ENCODE assay signal across 9 cellular contexts in genomic region chr1:8382051-8382505, GRCh38.
DNase-seq lines count a peak whose midpoint lies in the region; ATAC-seq and TF ChIP-seq lines count a peak whose summit lies in the region.
"Had no signal": no experiment of that assay in that cellular context is flagged by ENCODE, and none has a peak within 500 bp of the region (broad histone marks: within the 10 kb centered on the region; RNA-seq: fewer than 3 reads in every experiment).

No MANE protein-coding gene starts in this region.

- H3K27ac ChIP-seq in smooth muscle cell (ENCODE audit: low read depth), result no peak overlapping the region

- peak; percentile 78 for DNase-seq in astrocyte of the spinal cord (ENCODE audit: low read depth, low spot score)
- DNase-seq in kidney glomerular epithelial cell (lab: John Stamatoyannopoulos, UW), result peak; percentile 86
- DNase-seq in smooth muscle cell (lab: John Stamatoyannopoulos, UW; ENCODE audit: unreplicated experiment), result no peak
- no peak for DNase-seq in activated CD4-positive, CD25-positive, alpha-beta regulatory T cell treated with anti-CD3 and anti-CD28 coated beads, Interleukin-2, amount 50 U/mL, for 72 hours
- DNase-seq in HAP-1 (ENCODE audit: low spot score in 2 of 2), result no peak
- DNase-seq: stimulated activated CD4-positive, alpha-beta T cell treated with anti-CD3 and anti-CD28 coated beads, Interleukin-4, amount 100 ng/mL, for 1 hour; SW 1271 had no signal

- TF ChIP-seq CTCF in astrocyte of the spinal cord (IDR thresholded peaks at IDR 0.05; ENCODE audit: low read depth, low read length) (no peak), smooth muscle cell (IDR thresholded peaks at IDR 0.05; ENCODE audit: borderline replicate concordance, insufficient read depth, poor library complexity, severe bottlenecking) (no peak)

- peaks cover 65% of the 10 kb centered on the region for H3K4me1 ChIP-seq in smooth muscle cell (ENCODE audit: low read depth)
- H3K4me1 ChIP-seq in HAP-1, result peaks cover 6% of the 10 kb centered on the region

- H3K4me3 ChIP-seq in astrocyte of the spinal cord (ENCODE audit: low read depth, low read length) (no peak overlapping the region), smooth muscle cell (no peak overlapping the region), HAP-1 (no peak overlapping the region)

- in situ Hi-C loops in astrocyte of the spinal cord (cut with HindIII; ENCODE audit: low sequenced_read_pairs) (no loop called here), HAP-1 (cut with MboI; ENCODE audit: low sequenced_read_pairs) (no loop called here)

- 86% methylated on average over 9 of the region's 9 CpGs for WGBS in smooth muscle cell (ENCODE audit: low lambda C conversion rate)

- H3K9ac ChIP-seq in smooth muscle cell (ENCODE audit: low read depth), result no peak overlapping the region

- H3F3A ChIP-seq in smooth muscle cell (ENCODE audit: low read depth), result peaks cover 49% of the 10 kb centered on the region

- no peak for TF ChIP-seq RAD21 in Ishikawa (IDR thresholded peaks at IDR 0.05; ENCODE audit: low read depth)

- no peak for TF ChIP-seq EP300 in Ishikawa (IDR thresholded peaks at IDR 0.05; ENCODE audit: borderline replicate concordance)

- peaks cover 97% of the 10 kb centered on the region for H3K79me2 ChIP-seq in smooth muscle cell (ENCODE audit: low read depth)

- H3K9me3 ChIP-seq in smooth muscle cell (replicated peaks; ENCODE audit: low read depth), result no peaks in the 10 kb centered on the region
- H3K9me3 ChIP-seq in HAP-1, result no peaks in the 10 kb centered on the region; the same call in 1 of the 2 replicates

- H3K36me3 ChIP-seq in smooth muscle cell (ENCODE audit: low read depth) (peaks cover 5% of the 10 kb centered on the region), HAP-1 (replicated peaks) (no peaks in the 10 kb centered on the region; the same call in 1 of the 2 replicates)

- H2AFZ ChIP-seq in smooth muscle cell (ENCODE audit: low read depth), result no peak overlapping the region

- peaks cover 99% of the 10 kb centered on the region for H4K20me1 ChIP-seq in smooth muscle cell (ENCODE audit: low read depth)

- no peaks in the 10 kb centered on the region for H3K27me3 ChIP-seq in smooth muscle cell (ENCODE audit: low read depth)
- no peaks in the 10 kb centered on the region for H3K27me3 ChIP-seq in HAP-1 (ENCODE audit: low read depth)

- ATAC-seq in HG03442 (IDR thresholded peaks at IDR 0.05; ENCODE audit: unreplicated experiment), result no peak

- peak overlapping the region; percentile 1 for H3K4me2 ChIP-seq in smooth muscle cell

TF ChIP-seq in Ishikawa, 13 proteins besides CTCF, POLR2A, EP300 and RAD21:
- TF ChIP-seq FOXM1 (IDR thresholded peaks at IDR 0.05; ENCODE audit: borderline replicate concordance, low read depth), result no peak
- no peak for TF ChIP-seq EGR1 (IDR thresholded peaks at IDR 0.05)
- TF ChIP-seq, protein P1, sequence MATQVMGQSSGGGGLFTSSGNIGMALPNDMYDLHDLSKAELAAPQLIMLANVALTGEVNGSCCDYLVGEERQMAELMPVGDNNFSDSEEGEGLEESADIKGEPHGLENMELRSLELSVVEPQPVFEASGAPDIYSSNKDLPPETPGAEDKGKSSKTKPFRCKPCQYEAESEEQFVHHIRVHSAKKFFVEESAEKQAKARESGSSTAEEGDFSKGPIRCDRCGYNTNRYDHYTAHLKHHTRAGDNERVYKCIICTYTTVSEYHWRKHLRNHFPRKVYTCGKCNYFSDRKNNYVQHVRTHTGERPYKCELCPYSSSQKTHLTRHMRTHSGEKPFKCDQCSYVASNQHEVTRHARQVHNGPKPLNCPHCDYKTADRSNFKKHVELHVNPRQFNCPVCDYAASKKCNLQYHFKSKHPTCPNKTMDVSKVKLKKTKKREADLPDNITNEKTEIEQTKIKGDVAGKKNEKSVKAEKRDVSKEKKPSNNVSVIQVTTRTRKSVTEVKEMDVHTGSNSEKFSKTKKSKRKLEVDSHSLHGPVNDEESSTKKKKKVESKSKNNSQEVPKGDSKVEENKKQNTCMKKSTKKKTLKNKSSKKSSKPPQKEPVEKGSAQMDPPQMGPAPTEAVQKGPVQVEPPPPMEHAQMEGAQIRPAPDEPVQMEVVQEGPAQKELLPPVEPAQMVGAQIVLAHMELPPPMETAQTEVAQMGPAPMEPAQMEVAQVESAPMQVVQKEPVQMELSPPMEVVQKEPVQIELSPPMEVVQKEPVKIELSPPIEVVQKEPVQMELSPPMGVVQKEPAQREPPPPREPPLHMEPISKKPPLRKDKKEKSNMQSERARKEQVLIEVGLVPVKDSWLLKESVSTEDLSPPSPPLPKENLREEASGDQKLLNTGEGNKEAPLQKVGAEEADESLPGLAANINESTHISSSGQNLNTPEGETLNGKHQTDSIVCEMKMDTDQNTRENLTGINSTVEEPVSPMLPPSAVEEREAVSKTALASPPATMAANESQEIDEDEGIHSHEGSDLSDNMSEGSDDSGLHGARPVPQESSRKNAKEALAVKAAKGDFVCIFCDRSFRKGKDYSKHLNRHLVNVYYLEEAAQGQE (IDR thresholded peaks at IDR 0.05; ENCODE audit: low read depth), result peak; percentile 45; the same call in 1 of the 2 replicates
TF ChIP-seq in Ishikawa: peak in this region for 1.

Comparison
In these comparisons a context has a peak if more than half of its experiments do, and no peak if none do; other contexts are left out.
1. DNase-seq: peak in astrocyte of the spinal cord (single experiment) and kidney glomerular epithelial cell (single experiment); none in smooth muscle cell (single experiment), activated CD4-positive, CD25-positive, alpha-beta regulatory T cell treated with anti-CD3 and anti-CD28 coated beads, Interleukin-2, amount 50 U/mL, for 72 hours (single experiment) and HAP-1 (0 of 2).